27 cellular contexts compared by ENCODE assay signal in the genomic region with DNA sequence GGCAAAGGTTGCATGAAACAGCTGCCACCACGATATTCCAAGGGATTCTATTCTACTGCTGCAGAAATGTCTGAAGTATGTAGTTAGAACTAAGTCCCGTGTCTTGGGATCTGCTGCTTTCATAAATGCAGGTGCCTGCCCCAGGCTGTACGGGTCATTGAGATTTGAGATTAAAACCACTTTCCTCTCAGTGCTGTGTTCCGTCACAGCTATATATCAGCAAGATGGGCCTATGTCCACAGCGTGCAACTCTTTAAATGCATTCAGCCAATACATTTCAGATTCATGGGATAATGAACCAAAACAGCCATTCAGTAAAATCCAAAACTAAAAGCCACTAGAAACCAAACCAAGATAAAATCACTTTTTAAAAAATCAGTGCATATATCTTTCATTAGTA.
"Had no signal": no experiment of that assay in that cellular context is flagged by ENCODE, and none has a peak within 500 bp of the region (broad histone marks: within the 10 kb centered on the region; RNA-seq: fewer than 3 reads in every experiment).

No MANE protein-coding gene starts in this region.

- DNase-seq: Kasumi-1; MM.1S; NCI-H1048; NCI-H1105; NCI-H1436 treated with DMSO at 0.1 percent for 48 hours; NCI-H1694; NCI-H2029; NCI-H2081 treated with DMSO at 0.1 percent for 48 hours; NCI-H2171; NCI-H226; NCI-H446; NCI-H510A; NCI-H524 treated with DMSO at 0.1 percent for 48 hours; NCI-H69; NCI-H774; NK-92 treated with Interleukin-12 subunit alpha and Interleukin-12 subunit beta, amount 100 ng/mL, for 24 hours; OCI-M1; PC-9; Peyer's patch; SHP77 treated with DMSO at 0.1 percent for 48 hours; SJCRH30; T-helper 1 cell had no signal

- ATAC-seq: HepG2, K562, Right ventricle myocardium inferior had no signal

- H3K27me3 Mint-ChIP-seq: IgD-negative memory B cell had no signal

- H3K4me3 ChIP-seq: K562, PC-9, Peyer's patch, SJCRH30, SK-N-MC had no signal

- H3K36me3 Mint-ChIP-seq: IgD-negative memory B cell had no signal

- H3K36me3 ChIP-seq: Peyer's patch, SJCRH30 had no signal

- H3K4me3 Mint-ChIP-seq: IgD-negative memory B cell had no signal

- H3K27ac Mint-ChIP-seq: IgD-negative memory B cell had no signal

- H3K27me3 ChIP-seq: Peyer's patch, SJCRH30 had no signal

- H3K9me3 ChIP-seq: Peyer's patch, SJCRH30 had no signal

- H3K4me1 ChIP-seq: Peyer's patch, SJCRH30 had no signal
